Comparison of ENCODE assay signal across 1 cellular context in the genomic region with DNA sequence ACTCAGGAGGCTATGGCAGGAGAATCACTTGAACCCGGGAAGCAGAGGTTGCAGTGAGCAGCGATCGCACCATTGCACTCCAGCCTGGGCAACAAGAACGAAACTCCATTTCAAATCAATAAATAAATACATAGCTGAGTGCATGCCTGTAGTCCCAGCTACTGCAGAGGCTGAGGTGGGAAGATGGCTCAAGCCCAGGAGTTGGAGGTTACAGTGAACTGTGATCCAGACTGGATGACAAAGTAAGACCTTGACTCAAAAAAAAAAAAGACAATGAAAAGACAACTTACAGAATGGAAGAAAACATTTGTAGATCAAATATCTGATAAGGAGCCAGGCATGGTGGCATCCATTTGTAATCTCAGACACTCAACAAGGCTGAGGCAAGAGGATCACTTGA.
TF ChIP-seq lines count a peak whose summit lies in the region.

No MANE protein-coding gene starts in this region.

TF ChIP-seq in GM23338, 12 proteins besides CTCF, POLR2A, EP300 and RAD21 (continued from another document):
- TF ChIP-seq, protein P1, sequence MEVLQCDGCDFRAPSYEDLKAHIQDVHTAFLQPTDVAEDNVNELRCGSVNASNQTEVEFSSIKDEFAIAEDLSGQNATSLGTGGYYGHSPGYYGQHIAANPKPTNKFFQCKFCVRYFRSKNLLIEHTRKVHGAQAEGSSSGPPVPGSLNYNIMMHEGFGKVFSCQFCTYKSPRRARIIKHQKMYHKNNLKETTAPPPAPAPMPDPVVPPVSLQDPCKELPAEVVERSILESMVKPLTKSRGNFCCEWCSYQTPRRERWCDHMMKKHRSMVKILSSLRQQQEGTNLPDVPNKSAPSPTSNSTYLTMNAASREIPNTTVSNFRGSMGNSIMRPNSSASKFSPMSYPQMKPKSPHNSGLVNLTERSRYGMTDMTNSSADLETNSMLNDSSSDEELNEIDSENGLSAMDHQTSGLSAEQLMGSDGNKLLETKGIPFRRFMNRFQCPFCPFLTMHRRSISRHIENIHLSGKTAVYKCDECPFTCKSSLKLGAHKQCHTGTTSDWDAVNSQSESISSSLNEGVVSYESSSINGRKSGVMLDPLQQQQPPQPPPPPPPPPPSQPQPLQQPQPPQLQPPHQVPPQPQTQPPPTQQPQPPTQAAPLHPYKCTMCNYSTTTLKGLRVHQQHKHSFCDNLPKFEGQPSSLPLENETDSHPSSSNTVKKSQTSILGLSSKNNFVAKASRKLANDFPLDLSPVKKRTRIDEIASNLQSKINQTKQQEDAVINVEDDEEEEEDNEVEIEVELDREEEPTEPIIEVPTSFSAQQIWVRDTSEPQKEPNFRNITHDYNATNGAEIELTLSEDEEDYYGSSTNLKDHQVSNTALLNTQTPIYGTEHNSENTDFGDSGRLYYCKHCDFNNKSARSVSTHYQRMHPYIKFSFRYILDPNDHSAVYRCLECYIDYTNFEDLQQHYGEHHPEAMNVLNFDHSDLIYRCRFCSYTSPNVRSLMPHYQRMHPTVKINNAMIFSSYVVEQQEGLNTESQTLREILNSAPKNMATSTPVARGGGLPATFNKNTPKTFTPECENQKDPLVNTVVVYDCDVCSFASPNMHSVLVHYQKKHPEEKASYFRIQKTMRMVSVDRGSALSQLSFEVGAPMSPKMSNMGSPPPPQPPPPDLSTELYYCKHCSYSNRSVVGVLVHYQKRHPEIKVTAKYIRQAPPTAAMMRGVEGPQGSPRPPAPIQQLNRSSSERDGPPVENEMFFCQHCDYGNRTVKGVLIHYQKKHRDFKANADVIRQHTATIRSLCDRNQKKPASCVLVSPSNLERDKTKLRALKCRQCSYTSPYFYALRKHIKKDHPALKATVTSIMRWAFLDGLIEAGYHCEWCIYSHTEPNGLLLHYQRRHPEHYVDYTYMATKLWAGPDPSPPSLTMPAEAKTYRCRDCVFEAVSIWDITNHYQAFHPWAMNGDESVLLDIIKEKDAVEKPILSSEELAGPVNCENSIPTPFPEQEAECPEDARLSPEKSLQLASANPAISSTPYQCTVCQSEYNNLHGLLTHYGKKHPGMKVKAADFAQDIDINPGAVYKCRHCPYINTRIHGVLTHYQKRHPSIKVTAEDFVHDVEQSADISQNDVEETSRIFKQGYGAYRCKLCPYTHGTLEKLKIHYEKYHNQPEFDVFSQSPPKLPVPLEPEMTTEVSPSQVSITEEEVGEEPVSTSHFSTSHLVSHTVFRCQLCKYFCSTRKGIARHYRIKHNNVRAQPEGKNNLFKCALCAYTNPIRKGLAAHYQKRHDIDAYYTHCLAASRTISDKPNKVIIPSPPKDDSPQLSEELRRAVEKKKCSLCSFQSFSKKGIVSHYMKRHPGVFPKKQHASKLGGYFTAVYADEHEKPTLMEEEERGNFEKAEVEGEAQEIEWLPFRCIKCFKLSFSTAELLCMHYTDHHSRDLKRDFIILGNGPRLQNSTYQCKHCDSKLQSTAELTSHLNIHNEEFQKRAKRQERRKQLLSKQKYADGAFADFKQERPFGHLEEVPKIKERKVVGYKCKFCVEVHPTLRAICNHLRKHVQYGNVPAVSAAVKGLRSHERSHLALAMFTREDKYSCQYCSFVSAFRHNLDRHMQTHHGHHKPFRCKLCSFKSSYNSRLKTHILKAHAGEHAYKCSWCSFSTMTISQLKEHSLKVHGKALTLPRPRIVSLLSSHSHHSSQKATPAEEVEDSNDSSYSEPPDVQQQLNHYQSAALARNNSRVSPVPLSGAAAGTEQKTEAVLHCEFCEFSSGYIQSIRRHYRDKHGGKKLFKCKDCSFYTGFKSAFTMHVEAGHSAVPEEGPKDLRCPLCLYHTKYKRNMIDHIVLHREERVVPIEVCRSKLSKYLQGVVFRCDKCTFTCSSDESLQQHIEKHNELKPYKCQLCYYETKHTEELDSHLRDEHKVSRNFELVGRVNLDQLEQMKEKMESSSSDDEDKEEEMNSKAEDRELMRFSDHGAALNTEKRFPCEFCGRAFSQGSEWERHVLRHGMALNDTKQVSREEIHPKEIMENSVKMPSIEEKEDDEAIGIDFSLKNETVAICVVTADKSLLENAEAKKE (CRISPR knock-in tag; IDR thresholded peaks at IDR 0.05) = no peak
- TF ChIP-seq, protein P2, sequence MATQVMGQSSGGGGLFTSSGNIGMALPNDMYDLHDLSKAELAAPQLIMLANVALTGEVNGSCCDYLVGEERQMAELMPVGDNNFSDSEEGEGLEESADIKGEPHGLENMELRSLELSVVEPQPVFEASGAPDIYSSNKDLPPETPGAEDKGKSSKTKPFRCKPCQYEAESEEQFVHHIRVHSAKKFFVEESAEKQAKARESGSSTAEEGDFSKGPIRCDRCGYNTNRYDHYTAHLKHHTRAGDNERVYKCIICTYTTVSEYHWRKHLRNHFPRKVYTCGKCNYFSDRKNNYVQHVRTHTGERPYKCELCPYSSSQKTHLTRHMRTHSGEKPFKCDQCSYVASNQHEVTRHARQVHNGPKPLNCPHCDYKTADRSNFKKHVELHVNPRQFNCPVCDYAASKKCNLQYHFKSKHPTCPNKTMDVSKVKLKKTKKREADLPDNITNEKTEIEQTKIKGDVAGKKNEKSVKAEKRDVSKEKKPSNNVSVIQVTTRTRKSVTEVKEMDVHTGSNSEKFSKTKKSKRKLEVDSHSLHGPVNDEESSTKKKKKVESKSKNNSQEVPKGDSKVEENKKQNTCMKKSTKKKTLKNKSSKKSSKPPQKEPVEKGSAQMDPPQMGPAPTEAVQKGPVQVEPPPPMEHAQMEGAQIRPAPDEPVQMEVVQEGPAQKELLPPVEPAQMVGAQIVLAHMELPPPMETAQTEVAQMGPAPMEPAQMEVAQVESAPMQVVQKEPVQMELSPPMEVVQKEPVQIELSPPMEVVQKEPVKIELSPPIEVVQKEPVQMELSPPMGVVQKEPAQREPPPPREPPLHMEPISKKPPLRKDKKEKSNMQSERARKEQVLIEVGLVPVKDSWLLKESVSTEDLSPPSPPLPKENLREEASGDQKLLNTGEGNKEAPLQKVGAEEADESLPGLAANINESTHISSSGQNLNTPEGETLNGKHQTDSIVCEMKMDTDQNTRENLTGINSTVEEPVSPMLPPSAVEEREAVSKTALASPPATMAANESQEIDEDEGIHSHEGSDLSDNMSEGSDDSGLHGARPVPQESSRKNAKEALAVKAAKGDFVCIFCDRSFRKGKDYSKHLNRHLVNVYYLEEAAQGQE (IDR thresholded peaks at IDR 0.05; ENCODE audit: unreplicated experiment) = no peak
- TF ChIP-seq, protein P3, sequence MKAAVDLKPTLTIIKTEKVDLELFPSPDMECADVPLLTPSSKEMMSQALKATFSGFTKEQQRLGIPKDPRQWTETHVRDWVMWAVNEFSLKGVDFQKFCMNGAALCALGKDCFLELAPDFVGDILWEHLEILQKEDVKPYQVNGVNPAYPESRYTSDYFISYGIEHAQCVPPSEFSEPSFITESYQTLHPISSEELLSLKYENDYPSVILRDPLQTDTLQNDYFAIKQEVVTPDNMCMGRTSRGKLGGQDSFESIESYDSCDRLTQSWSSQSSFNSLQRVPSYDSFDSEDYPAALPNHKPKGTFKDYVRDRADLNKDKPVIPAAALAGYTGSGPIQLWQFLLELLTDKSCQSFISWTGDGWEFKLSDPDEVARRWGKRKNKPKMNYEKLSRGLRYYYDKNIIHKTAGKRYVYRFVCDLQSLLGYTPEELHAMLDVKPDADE (IDR thresholded peaks at IDR 0.05) = no peak
- TF ChIP-seq STAT1 (IDR thresholded peaks at IDR 0.05; ENCODE audit: unreplicated experiment) = no peak
